ENCODE assay signal across 27 cellular contexts in genomic region chr14:102557434-102558226, GRCh38.
"Had no signal": no experiment of that assay in that cellular context is flagged by ENCODE, and none has a peak within 500 bp of the region (broad histone marks: within the 10 kb centered on the region; RNA-seq: fewer than 3 reads in every experiment).

No MANE protein-coding gene starts in this region.

- FAIRE-seq: endothelial cell of umbilical vein, TTC549 had no signal

- H3K79me2 ChIP-seq: hepatocyte had no signal

- H3K27ac ChIP-seq: dorsolateral prefrontal cortex, hepatocyte, transverse colon, vagina, WERI-Rb-1 had no signal

- H2AFZ ChIP-seq: hepatocyte had no signal

- H3K9me3 ChIP-seq: transverse colon, vagina had no signal

- DNase-seq: activated CD4-positive, alpha-beta T cell treated with anti-CD3 and anti-CD28 coated beads, Interleukin-2, amount 10 ng/mL, durations not matched to agents 7 days and 5 days; activated CD4-positive, CD25-positive, alpha-beta regulatory T cell treated with anti-CD3 and anti-CD28 coated beads, Interleukin-2, amount 50 U/mL, for 72 hours; activated CD8-positive, alpha-beta memory T cell treated with anti-CD3 and anti-CD28 coated beads, Interleukin-2, amount 10 ng/mL, durations not matched to agents 7 days and 5 days; activated CD8-positive, alpha-beta T cell treated with anti-CD3 and anti-CD28 coated beads for 36 hours; activated gamma-delta T cell; activated naive CD4-positive, alpha-beta T cell treated with anti-CD3 and anti-CD28 coated beads, Interleukin-2, amount 50 U/mL, for 16 hours; activated naive CD8-positive, alpha-beta T cell treated with anti-CD3 and anti-CD28 coated beads, Interleukin-2, amount 50 U/mL, for 24 hours; activated T-cell treated with anti-CD3 and anti-CD28 coated beads for 4 hours; caudate nucleus; dorsolateral prefrontal cortex; effector memory CD8-positive, alpha-beta T cell; foreskin fibroblast; mesenchymal stem cell; occipital lobe; posterior cingulate gyrus; stimulated activated CD4-positive, alpha-beta T cell treated with anti-CD3 and anti-CD28 coated beads, Interleukin-15, amount 100 ng/mL, for 24 hours; stimulated activated CD4-positive, alpha-beta T cell treated with anti-CD3 and anti-CD28 coated beads, Interleukin-2, amount 100 ng/mL, for 48 hours; stimulated activated CD8-positive, alpha-beta memory T cell treated with anti-CD3 and anti-CD28 coated beads, Interleukin-4, amount 100 ng/mL, for 48 hours; stimulated activated naive B cell treated with anti-CD40 and anti-IgM and Interleukin-4, amounts not matched to agents 10 μg/mL and 1 μg/mL and 100 μg/mL, for 72 hours; transverse colon; WERI-Rb-1 had no signal

- H3K4me2 ChIP-seq: hepatocyte, smooth muscle cell had no signal

- ATAC-seq: activated CD8-positive, alpha-beta memory T cell treated with anti-CD3 and anti-CD28 coated beads, Interleukin-2, amount 10 ng/mL, durations not matched to agents 7 days and 5 days; activated CD8-positive, alpha-beta T cell treated with anti-CD3 and anti-CD28 coated beads for 36 hours; activated naive CD8-positive, alpha-beta T cell treated with anti-CD3 and anti-CD28 coated beads, Interleukin-2, amount 50 U/mL, for 24 hours; effector memory CD8-positive, alpha-beta T cell; sciatic nerve; stimulated activated naive B cell treated with anti-CD40 and anti-IgM and Interleukin-4, amounts not matched to agents 10 μg/mL and 1 μg/mL and 100 μg/mL, for 72 hours had no signal

- H3K36me3 ChIP-seq: transverse colon, vagina, WERI-Rb-1 had no signal

- H3K27me3 ChIP-seq: hepatocyte, transverse colon, vagina had no signal

- H3K4me3 ChIP-seq: dorsolateral prefrontal cortex, hepatocyte, smooth muscle cell, transverse colon, vagina had no signal
